ENCODE assay signal across 8 cellular contexts in the genomic region with DNA sequence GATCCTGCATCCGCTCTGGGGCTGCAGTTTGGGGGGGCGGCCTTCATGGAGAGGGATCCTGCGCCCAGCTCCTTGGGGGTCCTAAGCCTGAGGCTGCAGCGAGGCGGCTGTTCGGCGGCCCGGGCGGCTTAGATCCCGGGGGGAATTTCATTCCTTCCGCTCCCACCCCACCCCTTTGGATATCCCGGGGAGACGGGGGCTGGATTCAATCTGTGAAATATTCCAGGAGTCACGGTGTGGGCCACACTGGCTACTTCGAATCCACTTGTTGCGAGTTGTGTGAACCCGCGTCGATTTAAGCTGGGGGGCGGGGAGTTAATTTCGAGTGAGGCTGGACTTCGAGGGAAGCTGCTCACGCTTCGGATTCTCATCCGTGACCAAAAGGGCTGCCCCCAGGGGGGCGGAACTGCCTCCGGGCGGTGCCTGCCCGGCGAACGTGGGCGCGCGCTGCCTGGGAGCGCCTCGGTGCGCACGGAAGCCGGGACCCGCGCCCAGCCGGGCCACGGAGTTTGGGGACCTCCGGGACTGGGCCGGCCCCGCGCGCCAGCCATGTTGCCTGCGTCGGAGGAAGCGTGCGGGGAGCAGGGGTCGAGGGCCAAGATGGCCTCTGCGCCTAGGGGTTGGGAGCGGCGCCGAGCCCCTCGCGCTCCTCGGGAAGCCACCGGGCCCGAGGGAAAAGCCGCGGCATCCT. TPM values are rescaled to one million over a fixed set of nuclear protein-coding genes. Genes with fewer than 3 reads are reported as not detected.
DNase-seq lines count a peak whose midpoint lies in the region; ATAC-seq, FAIRE-seq and TF ChIP-seq lines count a peak whose summit lies in the region.

No MANE protein-coding gene starts in this region.

- intact Hi-C loops in left colon (cut with DNase I, micrococcal nuclease) = no loop called here

- TF ChIP-seq CTCF in AG04449 (IDR thresholded peaks at IDR 0.05; ENCODE audit: insufficient read depth, low read length, missing control alignments) = no peak
- no peak for TF ChIP-seq CTCF in bronchial epithelial cell (IDR thresholded peaks at IDR 0.05; ENCODE audit: insufficient read depth, low read length, severe bottlenecking)

- DNase-seq in AG04449 (ENCODE audit: low read depth, low spot score) = no peak
- DNase-seq in GM12891 (ENCODE audit: insufficient read length, low spot score) = peak; percentile 63
- DNase-seq in NOMO-1 (lab: John Stamatoyannopoulos, UW; ENCODE audit: unreplicated experiment in 2 of 2) = peak; percentile 53 to 66
- no peak for DNase-seq in bronchial epithelial cell (ENCODE audit: low read depth)
- DNase-seq in left colon = peak; percentile 59 to 68
- DNase-seq in activated gamma-delta T cell (lab: John Stamatoyannopoulos, UW) = no peak

- ATAC-seq in left colon (peak; percentile 56), GM19328 (IDR thresholded peaks at IDR 0.05; ENCODE audit: unreplicated experiment) (no peak)
- peak; percentile 50 for ATAC-seq in stimulated activated memory B cell treated with anti-CD40 and anti-IgM and Interleukin-4, amounts not matched to agents 10 μg/mL and 1 μg/mL and 100 μg/mL, for 72 hours

- H3K4me3 ChIP-seq in AG04449 (ENCODE audit: low read depth, low read length) = peak overlapping the region; percentile 58
- H3K4me3 ChIP-seq in bronchial epithelial cell (ENCODE audit: low read depth, low read length) = peak overlapping the region; percentile 96

- POLR2A ChIA-PET in AG04449 (lab: Yijun Ruan, JAX) = no interaction called here

- H3K27ac Mint-ChIP-seq in stimulated activated memory B cell treated with anti-CD40 and anti-IgM and Interleukin-4, amounts not matched to agents 10 μg/mL and 1 μg/mL and 100 μg/mL, for 72 hours = no peak overlapping the region

- H3K9me3 Mint-ChIP-seq in stimulated activated memory B cell treated with anti-CD40 and anti-IgM and Interleukin-4, amounts not matched to agents 10 μg/mL and 1 μg/mL and 100 μg/mL, for 72 hours = no peaks in the 10 kb centered on the region

- TF ChIP-seq POLR2A in GM12891 (IDR thresholded peaks at IDR 0.05; ENCODE audit: low read depth, low read length) = no peak

- peaks cover 2% of the 10 kb centered on the region for H3K27me3 ChIP-seq in bronchial epithelial cell (ENCODE audit: control insufficient read depth, insufficient read depth, low read length)

- H3K27me3 Mint-ChIP-seq in stimulated activated memory B cell treated with anti-CD40 and anti-IgM and Interleukin-4, amounts not matched to agents 10 μg/mL and 1 μg/mL and 100 μg/mL, for 72 hours = peaks cover 63% of the 10 kb centered on the region

- peak; percentile 87 for FAIRE-seq in GM12891 (lab: Jason Lieb, UNC)
- no peak for FAIRE-seq in bronchial epithelial cell (lab: Jason Lieb, UNC)

- CTCF ChIA-PET in AG04449 (lab: Yijun Ruan, JAX) = interaction anchor here (0.8 kb wide), 1 partner anchor 24 kb away, joined by 3 read pairs; no protein-coding TSS in a partner anchor

- H3K4me3 Mint-ChIP-seq in stimulated activated memory B cell treated with anti-CD40 and anti-IgM and Interleukin-4, amounts not matched to agents 10 μg/mL and 1 μg/mL and 100 μg/mL, for 72 hours = peak overlapping the region; percentile 77

- H3K36me3 ChIP-seq in bronchial epithelial cell (ENCODE audit: control insufficient read depth, insufficient read depth, low read length) = no peaks in the 10 kb centered on the region

- H3K36me3 Mint-ChIP-seq in stimulated activated memory B cell treated with anti-CD40 and anti-IgM and Interleukin-4, amounts not matched to agents 10 μg/mL and 1 μg/mL and 100 μg/mL, for 72 hours = no peaks in the 10 kb centered on the region

- peaks cover 23% of the 10 kb centered on the region for H3K4me1 Mint-ChIP-seq in stimulated activated memory B cell treated with anti-CD40 and anti-IgM and Interleukin-4, amounts not matched to agents 10 μg/mL and 1 μg/mL and 100 μg/mL, for 72 hours

TF ChIP-seq in GM12891, 5 proteins besides CTCF, POLR2A, EP300 and RAD21:
- TF ChIP-seq PAX5 (IDR thresholded peaks at IDR 0.05; ENCODE audit: insufficient read depth, low read length, severe bottlenecking) (peak; percentile 81), POU2F2 (IDR thresholded peaks at IDR 0.05; ENCODE audit: low read depth, low read length) (no peak), POLR2AphosphoS5 (IDR thresholded peaks at IDR 0.05; ENCODE audit: low read depth, low read length) (no peak)
TF ChIP-seq in GM12891: peak in this region for 1.

RNA-seq across cellular contexts. Expression of gene OCLN, which starts 0.8 kb away (rescaled TPM):
- 4.6 TPM for polyA plus RNA-seq in GM12891 (2012; ENCODE audit: low read depth, missing spikeins)
- total RNA-seq in bronchial epithelial cell (76.9 and 109 TPM in 2 replicates), left colon (100 to 1,000 TPM; 127 to 129 TPM)

Comparison
In these comparisons a context has a peak if more than half of its experiments do, and no peak if none do; other contexts are left out.
1. DNase-seq: peak in GM12891 (single experiment), NOMO-1 (2 of 2) and left colon (2 of 2); none in AG04449 (single experiment), bronchial epithelial cell (single experiment) and activated gamma-delta T cell (single experiment).